ENCODE assay signal across 20 cellular contexts in genomic region chr3:62361261-62361660, GRCh38. TPM values are rescaled to one million over a fixed set of nuclear protein-coding genes. Genes with fewer than 3 reads are reported as not detected.
A peak's percentile ranks its signal among the peaks of the same experiment; 100 is the strongest.
DNase-seq lines count a peak whose midpoint lies in the region; ATAC-seq, FAIRE-seq and TF ChIP-seq lines count a peak whose summit lies in the region.
"Had no signal": no experiment of that assay in that cellular context is flagged by ENCODE, and none has a peak within 500 bp of the region (broad histone marks: within the 10 kb centered on the region; RNA-seq: fewer than 3 reads in every experiment).

No MANE protein-coding gene starts in this region.

- RAD21 ChIA-PET in GM12878 (lab: Charles Lee; ENCODE audit: unreplicated experiment): no interaction called here

- no peak overlapping the region for H3K9ac ChIP-seq in GM12878 (ENCODE audit: control insufficient read depth, insufficient read depth, low read length)

- SMC1A ChIA-PET in GM12878 (lab: Charles Lee; ENCODE audit: uncharacterized antibody, unreplicated experiment): interaction anchor here (0.6 to 0.7 kb wide), 2 partner anchors 50 to 1134 kb away, joined by 3 read pairs; no protein-coding TSS in a partner anchor

- 39% methylated on average over 3 of the region's 3 CpGs for WGBS in GM12878 (ENCODE audit: insufficient coverage, insufficient replicate concordance, low lambda C conversion rate, missing lambda C conversion rate)
- WGBS in pancreas, 2 donors: 87 to 90% methylated on average over 3 of the region's 3 CpGs

- H3K27me3 ChIP-seq in GM12878 (replicated peaks in 1 of 2; ENCODE audit: control insufficient read depth in 2 of 2, insufficient read depth in 2 of 2, low read length in 1 of 2) (no peaks in the 10 kb centered on the region), pancreas (peaks cover 0 to 3% (median 0%) of the 10 kb centered on the region in 4 donors)

- DNase-seq in GM12878 (ENCODE audit: low read depth, low spot score) (no peak), pancreas (no peak)
- DNase-seq in activated effector memory CD4-positive, alpha-beta T cell treated with anti-CD3 and anti-CD28 coated beads, Interleukin-2, amount 50 U/mL, for 16 hours: no peak
- DNase-seq: activated CD4-positive, alpha-beta T cell treated with anti-CD3 and anti-CD28 coated beads for 48 hours; activated T-cell treated with anti-CD3 and anti-CD28 coated beads, Interleukin-2, amount 50 U/mL, for 4 hours; mammary epithelial cell; NK-92 treated with Interleukin-12 subunit alpha and Interleukin-12 subunit beta, amount 100 ng/mL, for 24 hours; right cardiac atrium; SHP77 treated with DMSO at 0.1 percent for 48 hours; stimulated activated CD4-positive, alpha-beta T cell treated with anti-CD3 and anti-CD28 coated beads, Interleukin-2, amount 100 ng/mL, for 24 hours; tibial artery had no signal

- no peaks in the 10 kb centered on the region for H3K36me3 ChIP-seq in GM12878 (ENCODE audit: control insufficient read depth in 2 of 2, insufficient read depth in 2 of 2, low read length in 1 of 2)
- no peaks in the 10 kb centered on the region for H3K36me3 ChIP-seq in pancreas
- H3K36me3 ChIP-seq: gastroesophageal sphincter, tibial artery had no signal

- H3K79me2 ChIP-seq in GM12878 (ENCODE audit: control insufficient read depth, insufficient read depth, low read length): no peaks in the 10 kb centered on the region

- no TSS peak for BruUV-seq in GM12878 (replicated peaks; lab: Mats Ljungman, UMichigan)

- TF ChIP-seq RAD21 in GM12878 (IDR thresholded peaks at IDR 0.05; ENCODE audit: insufficient read depth, low read depth, low read length): no peak

- no peak overlapping the region for H3K4me2 ChIP-seq in GM12878 (ENCODE audit: control insufficient read depth, insufficient read depth)

- CTCF ChIA-PET in GM12878 (lab: Yijun Ruan, JAX): no interaction called here

- in situ Hi-C loops in GM12878 (cut with MboI): no loop called here

- FAIRE-seq in GM12878 (lab: Jason Lieb, UNC) (no peak), pancreas (lab: Jason Lieb, UNC) (no peak)
- FAIRE-seq: GM12891, HepG2 had no signal

- no peak for TF ChIP-seq CTCF in GM12878 (IDR thresholded peaks at IDR 0.05 in 2 of 3, conservative IDR thresholded peaks at IDR 0.05 in 1 of 3; ENCODE audit: control insufficient read depth in 2 of 3, extremely low read depth in 1 of 3, insufficient read depth in 1 of 3, low read depth in 3 of 3, low read length in 3 of 3)
- TF ChIP-seq CTCF in pancreas (IDR thresholded peaks at IDR 0.05): no peak

- intact Hi-C loops in GM12878 (cut with micrococcal nuclease; ENCODE audit: unreplicated experiment): no loop called here
- intact Hi-C loops in pancreas (cut with DNase I): no loop called here

- POLR2A ChIA-PET in GM12878 (lab: Charles Lee): no interaction called here

- H3K27ac ChIP-seq in GM12878 (ENCODE audit: control insufficient read depth, insufficient read depth) (no peak overlapping the region), pancreas (no peak overlapping the region)
- H3K27ac ChIP-seq: C4-2B, gastroesophageal sphincter, tibial artery had no signal

- H3K4me1 ChIP-seq in GM12878 (ENCODE audit: control insufficient read depth, insufficient read depth, low read length) (no peaks in the 10 kb centered on the region), pancreas (no peaks in the 10 kb centered on the region)
- H3K4me1 ChIP-seq: gastroesophageal sphincter, tibial artery had no signal

- no peak for TF ChIP-seq EP300 in GM12878 (IDR thresholded peaks at IDR 0.05; ENCODE audit: borderline replicate concordance in 1 of 2, control insufficient read depth in 1 of 2, low read depth in 2 of 2, low read length in 2 of 2)

- H3K9me3 ChIP-seq in GM12878 (replicated peaks; ENCODE audit: control insufficient read depth, insufficient read depth, low read length): no peaks in the 10 kb centered on the region
- H3K9me3 ChIP-seq in pancreas: no peaks in the 10 kb centered on the region
- H3K9me3 ChIP-seq: gastroesophageal sphincter, tibial artery had no signal

- no peak overlapping the region for H2AFZ ChIP-seq in GM12878 (ENCODE audit: control insufficient read depth, low read depth, low read length)

- TF ChIP-seq POLR2A in GM12878 (IDR thresholded peaks at IDR 0.05; ENCODE audit: low read depth, low read length): no peak

- H4K20me1 ChIP-seq in GM12878 (ENCODE audit: control insufficient read depth, insufficient read depth): no peaks in the 10 kb centered on the region

- ATAC-seq in GM18909 (IDR thresholded peaks at IDR 0.05; ENCODE audit: poor library complexity, unreplicated experiment): peak; percentile 98
- peak; percentile 64 for ATAC-seq in GM21717 (IDR thresholded peaks at IDR 0.05; ENCODE audit: unreplicated experiment)
- peak; percentile 96 for ATAC-seq in HG03175 (IDR thresholded peaks at IDR 0.05; ENCODE audit: unreplicated experiment)
- peak; percentile 48; the same call in 1 of the 3 replicates for ATAC-seq in GM12878
- ATAC-seq in pancreas: no peak
- no peak for ATAC-seq in esophagus mucosa
- ATAC-seq: activated T-cell treated with anti-CD3 and anti-CD28 coated beads, Interleukin-2, amount 50 U/mL, for 4 hours; gastroesophageal sphincter; HepG2; right cardiac atrium had no signal

- no peak overlapping the region for H3K4me3 ChIP-seq in GM12878
- no peak overlapping the region for H3K4me3 ChIP-seq in pancreas
- H3K4me3 ChIP-seq: gastroesophageal sphincter, tibial artery had no signal

TF ChIP-seq in GM12878, 131 proteins besides CTCF, POLR2A, EP300 and RAD21:
- TF ChIP-seq SIN3A (IDR thresholded peaks at IDR 0.05; ENCODE audit: low read depth, low read length): no peak

RNA-seq across cellular contexts. Expression of gene FEZF2, which starts 12.1 kb away (rescaled TPM):
- total RNA-seq in GM12878 (2013; cell fraction: nucleolus; rRNA removed): not detected in 2 replicates
- total RNA-seq in GM12878 (2014; rRNA removed) (not detected in 2 replicates), GM12878 (2014; rRNA removed; fragmentation: Illumina TruSeq; extraction: Trizol) (not detected in 2 replicates), GM12878 (2021) (not detected in 2 replicates), pancreas (not detected), esophagus mucosa (not detected)
- polyA plus RNA-seq in GM12878 (2011; ENCODE audit: low read depth): not detected
- polyA plus RNA-seq in GM12878 (2011; rRNA removed) (not detected in 2 replicates), GM12878 (2014; fragmentation: Illumina TruSeq; extraction: Trizol) (not detected in 2 replicates), GM12878 (2014; fragmentation: Nextera tagmentation; extraction: Ambion mirVana) (not detected), GM12878 (2014; rRNA removed) (not detected in 2 replicates), GM12878 (2016; fragmentation: Nextera tagmentation; extraction: Ambion mirVana) (not detected), pancreas (under 1 TPM in 1 of 2 donors, not detected in 1; 0.12 TPM)
- not detected in 2 replicates for polyA plus RNA-seq in GM12878 (2011; cell fraction: cytosol; rRNA removed)
- polyA plus RNA-seq in GM12878 (2011; cell fraction: nucleus; rRNA removed): not detected in 2 replicates
- not detected in 2 replicates for polyA plus RNA-seq in GM12878 (2012)
- not detected in 2 replicates for polyA minus RNA-seq in GM12878 (2011; rRNA and poly(A)+ RNA removed)
- polyA minus RNA-seq in GM12878 (2011; cell fraction: cytosol; rRNA and poly(A)+ RNA removed): not detected in 2 replicates
- polyA minus RNA-seq in GM12878 (2011; cell fraction: nucleus; rRNA and poly(A)+ RNA removed): not detected in 2 replicates
- total RNA-seq: activated T-cell treated with anti-CD3 and anti-CD28 coated beads, Interleukin-2, amount 50 U/mL, for 4 hours; gastroesophageal sphincter; HepG2; mammary epithelial cell; right cardiac atrium had no signal
- polyA plus RNA-seq: adipose tissue, HepG2, mammary epithelial cell, right cardiac atrium had no signal

Comparison
In these comparisons a context has a peak if more than half of its experiments do, and no peak if none do; other contexts are left out.
1. ATAC-seq: peak in GM18909 (single experiment), GM21717 (single experiment), HG03175 (single experiment) and GM12878 (single experiment); none in pancreas (0 of 4) and esophagus mucosa (single experiment).